Comparison of ENCODE assay signal across 8 cellular contexts in genomic region chr7:104206841-104207240, GRCh38. TPM values are rescaled to one million over a fixed set of nuclear protein-coding genes. Genes with fewer than 3 reads are reported as not detected.
DNase-seq lines count a peak whose midpoint lies in the region; ATAC-seq, FAIRE-seq and TF ChIP-seq lines count a peak whose summit lies in the region.

No MANE protein-coding gene starts in this region.

- WGBS in right lobe of liver (ENCODE audit: insufficient coverage, low coverage, low lambda C conversion rate, missing lambda C conversion rate), result 26% methylated on average over 6 of the region's 6 CpGs

- no peaks in the 10 kb centered on the region for H3K9me3 ChIP-seq in cardiac muscle cell (ENCODE audit: low read depth)
- no peaks in the 10 kb centered on the region for H3K9me3 ChIP-seq in right lobe of liver

- H3K4me3 Mint-ChIP-seq in activated naive CD8-positive, alpha-beta T cell treated with anti-CD3 and anti-CD28 coated beads, Interleukin-2, amount 10 ng/mL, durations not matched to agents 7 days and 5 days, result peak overlapping the region; percentile 91

- peaks cover 21% of the 10 kb centered on the region for H3K4me1 Mint-ChIP-seq in activated naive CD8-positive, alpha-beta T cell treated with anti-CD3 and anti-CD28 coated beads, Interleukin-2, amount 10 ng/mL, durations not matched to agents 7 days and 5 days

- H3K27ac ChIP-seq in cardiac muscle cell (peak overlapping the region; percentile 87), right lobe of liver (no peak overlapping the region)

- no peak for TF ChIP-seq POLR2A in right lobe of liver (IDR thresholded peaks at IDR 0.05)

- no peaks in the 10 kb centered on the region for H3K27me3 Mint-ChIP-seq in activated naive CD8-positive, alpha-beta T cell treated with anti-CD3 and anti-CD28 coated beads, Interleukin-2, amount 10 ng/mL, durations not matched to agents 7 days and 5 days

- H3K4me1 ChIP-seq in cardiac muscle cell (ENCODE audit: low read depth) (peaks cover 9% of the 10 kb centered on the region), right lobe of liver (peaks cover 0 to 21% (median 6%) of the 10 kb centered on the region in 4 donors)

- H3K4me3 ChIP-seq in cardiac muscle cell (peak overlapping the region; percentile 77), right lobe of liver (peak overlapping the region; percentile 75 to 84 (median 77))

- POLR2A ChIA-PET in activated naive CD8-positive, alpha-beta T cell treated with anti-CD3 and anti-CD28 coated beads, Interleukin-2, amount 10 ng/mL, durations not matched to agents 7 days and 5 days (lab: Charles Lee), result no interaction called here

- intact Hi-C loops in left cardiac atrium (cut with DNase I) (no loop called here), right lobe of liver (cut with DNase I) (no loop called here)

- H3K36me3 ChIP-seq in cardiac muscle cell (peaks cover 14% of the 10 kb centered on the region), right lobe of liver (peaks cover 0 to 16% (median 6%) of the 10 kb centered on the region in 4 donors)

- TF ChIP-seq CTCF in cardiac muscle cell (IDR thresholded peaks at IDR 0.05; ENCODE audit: low read depth, low read length), result no peak
- no peak for TF ChIP-seq CTCF in right lobe of liver (IDR thresholded peaks at IDR 0.05)

- peaks cover 2% of the 10 kb centered on the region for H3K9me3 Mint-ChIP-seq in activated naive CD8-positive, alpha-beta T cell treated with anti-CD3 and anti-CD28 coated beads, Interleukin-2, amount 10 ng/mL, durations not matched to agents 7 days and 5 days

- H3K27me3 ChIP-seq in cardiac muscle cell (no peaks in the 10 kb centered on the region), right lobe of liver (no peaks in the 10 kb centered on the region)

- H3K36me3 Mint-ChIP-seq in activated naive CD8-positive, alpha-beta T cell treated with anti-CD3 and anti-CD28 coated beads, Interleukin-2, amount 10 ng/mL, durations not matched to agents 7 days and 5 days, result peaks cover 15% of the 10 kb centered on the region

- no peak for ATAC-seq in left cardiac atrium
- ATAC-seq in activated naive CD8-positive, alpha-beta T cell treated with anti-CD3 and anti-CD28 coated beads, Interleukin-2, amount 10 ng/mL, durations not matched to agents 7 days and 5 days (ENCODE audit: low read depth), result no peak
- ATAC-seq in right lobe of liver, result no peak
- ATAC-seq in GM19324 (IDR thresholded peaks at IDR 0.05; ENCODE audit: low FRiP score, unreplicated experiment), result no peak

- DNase-seq in cardiac muscle cell (ENCODE audit: low read depth in 1 of 2, low spot score in 1 of 2) (no peak), left cardiac atrium (no peak), right lobe of liver (no peak), urothelium cell line (ENCODE audit: low spot score) (peak; percentile 6), nucleus accumbens (lab: John Stamatoyannopoulos, UW) (no peak), iPS-NIHi7 (ENCODE audit: extremely low spot score) (no peak)
- no peak for DNase-seq in activated naive CD8-positive, alpha-beta T cell treated with anti-CD3 and anti-CD28 coated beads, Interleukin-2, amount 10 ng/mL, durations not matched to agents 7 days and 5 days

- FAIRE-seq in urothelium cell line (lab: Jason Lieb, UNC), result no peak

- peak overlapping the region; percentile 90 for H3K27ac Mint-ChIP-seq in activated naive CD8-positive, alpha-beta T cell treated with anti-CD3 and anti-CD28 coated beads, Interleukin-2, amount 10 ng/mL, durations not matched to agents 7 days and 5 days

RNA-seq across cellular contexts. Expression of gene ORC5, which starts 1.0 kb away (rescaled TPM):
- total RNA-seq in cardiac muscle cell (65.4 and 66.5 TPM in 2 replicates), left cardiac atrium (10 to 100 TPM; 10.0 to 10.5 TPM), right lobe of liver (10 to 100 TPM in 5 of 6 experiments, 1 to 10 TPM in 1; 6.7 to 16.6 (median 12.4) TPM)
- 13.5 and 20.4 TPM in 2 replicates for polyA plus RNA-seq in cardiac muscle cell
- 10 to 100 TPM; 20.3 to 20.8 TPM for total RNA-seq in activated naive CD8-positive, alpha-beta T cell treated with anti-CD3 and anti-CD28 coated beads, Interleukin-2, amount 10 ng/mL, durations not matched to agents 7 days and 5 days
